ENCODE assay signal across 1 cellular context in the genomic region with DNA sequence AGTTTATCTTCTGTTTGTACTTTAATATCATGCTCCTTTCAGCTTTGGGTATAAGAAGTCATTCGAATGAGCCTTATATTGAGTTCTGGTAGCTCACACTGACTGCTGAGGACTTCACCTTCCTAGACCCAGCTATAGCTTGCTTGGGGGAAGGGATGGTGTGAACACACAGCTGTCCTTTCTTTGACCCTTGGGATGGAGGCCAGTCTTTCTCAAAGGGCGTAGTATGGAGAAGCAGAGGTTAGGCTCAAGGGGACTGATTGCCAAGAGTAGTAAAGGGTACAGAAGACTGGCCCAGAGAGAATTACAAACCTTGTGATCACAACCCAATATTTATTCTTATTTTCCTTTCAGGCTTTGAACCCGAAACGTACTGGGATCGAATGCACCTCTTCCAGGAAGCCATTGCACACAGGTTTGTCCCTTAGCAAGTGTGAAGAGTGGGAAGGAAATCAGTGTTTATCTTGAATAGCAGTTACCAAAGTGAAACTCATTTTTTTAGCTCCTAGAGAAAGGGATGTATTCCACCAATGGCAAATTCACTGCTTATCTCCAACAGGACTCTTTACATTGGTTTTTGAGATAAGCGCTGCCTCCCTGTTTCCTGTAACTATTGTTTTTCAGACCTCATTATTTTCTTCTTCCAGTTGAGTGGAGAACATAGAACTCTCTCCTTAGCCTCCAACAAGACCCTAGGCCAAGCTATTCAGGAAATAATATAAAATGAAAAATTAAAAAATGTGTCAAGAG.
A peak's percentile ranks its signal among the peaks of the same experiment; 100 is the strongest.
TF ChIP-seq lines count a peak whose summit lies in the region.

No MANE protein-coding gene starts in this region.

TF ChIP-seq in K562, 482 proteins besides CTCF, POLR2A, EP300 and RAD21 (continued from another document):
- TF ChIP-seq RBFOX2 (IDR thresholded peaks at IDR 0.05; ENCODE audit: low read depth, low read length) = no peak
- no peak for TF ChIP-seq GTF2B (IDR thresholded peaks at IDR 0.05; ENCODE audit: extremely low read depth, insufficient read length)
- peak; percentile 55 for TF ChIP-seq MTA2 (IDR thresholded peaks at IDR 0.05; ENCODE audit: low read depth)
- 0 out of 2 replicates have a peak, but pooled peaks have one; percentile 4 for TF ChIP-seq NFE2 (IDR thresholded peaks at IDR 0.05; ENCODE audit: low read depth)
- TF ChIP-seq ARID2 (IDR thresholded peaks at IDR 0.05) = no peak
- TF ChIP-seq EWSR1 (IDR thresholded peaks at IDR 0.05; ENCODE audit: borderline replicate concordance, low read depth, partially characterized antibody) = no peak
- TF ChIP-seq MAFK (IDR thresholded peaks at IDR 0.05; ENCODE audit: low read length) = no peak
- no peak for TF ChIP-seq TAF9B (IDR thresholded peaks at IDR 0.05; ENCODE audit: partially characterized antibody)
- no peak for TF ChIP-seq THRAP3 (IDR thresholded peaks at IDR 0.05; ENCODE audit: borderline replicate concordance)
- no peak for TF ChIP-seq ZNF224 (CRISPR knock-in tag; IDR thresholded peaks at IDR 0.05)
- TF ChIP-seq SIN3A (IDR thresholded peaks at IDR 0.05; ENCODE audit: borderline replicate concordance in 2 of 2, control insufficient read depth in 1 of 2, low read depth in 2 of 2, low read length in 2 of 2) = no peak
- 0 out of 4 replicates have a peak, but pooled peaks of 1 of the 2 experiments have one; percentile 48 for TF ChIP-seq ARNT (IDR thresholded peaks at IDR 0.05)
- TF ChIP-seq ZNF57 (CRISPR knock-in tag; IDR thresholded peaks at IDR 0.05) = no peak
- TF ChIP-seq, protein P1, sequence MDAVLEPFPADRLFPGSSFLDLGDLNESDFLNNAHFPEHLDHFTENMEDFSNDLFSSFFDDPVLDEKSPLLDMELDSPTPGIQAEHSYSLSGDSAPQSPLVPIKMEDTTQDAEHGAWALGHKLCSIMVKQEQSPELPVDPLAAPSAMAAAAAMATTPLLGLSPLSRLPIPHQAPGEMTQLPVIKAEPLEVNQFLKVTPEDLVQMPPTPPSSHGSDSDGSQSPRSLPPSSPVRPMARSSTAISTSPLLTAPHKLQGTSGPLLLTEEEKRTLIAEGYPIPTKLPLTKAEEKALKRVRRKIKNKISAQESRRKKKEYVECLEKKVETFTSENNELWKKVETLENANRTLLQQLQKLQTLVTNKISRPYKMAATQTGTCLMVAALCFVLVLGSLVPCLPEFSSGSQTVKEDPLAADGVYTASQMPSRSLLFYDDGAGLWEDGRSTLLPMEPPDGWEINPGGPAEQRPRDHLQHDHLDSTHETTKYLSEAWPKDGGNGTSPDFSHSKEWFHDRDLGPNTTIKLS (IDR thresholded peaks at IDR 0.05; ENCODE audit: borderline replicate concordance, low read depth) = no peak
- no peak for TF ChIP-seq ZNF696 (CRISPR knock-in tag; conservative IDR thresholded peaks at IDR 0.05)
- TF ChIP-seq ZNF717 (CRISPR knock-in tag; IDR thresholded peaks at IDR 0.05) = no peak
- TF ChIP-seq KDM2B (CRISPR knock-in tag; IDR thresholded peaks at IDR 0.05) = no peak
- TF ChIP-seq, protein P2, sequence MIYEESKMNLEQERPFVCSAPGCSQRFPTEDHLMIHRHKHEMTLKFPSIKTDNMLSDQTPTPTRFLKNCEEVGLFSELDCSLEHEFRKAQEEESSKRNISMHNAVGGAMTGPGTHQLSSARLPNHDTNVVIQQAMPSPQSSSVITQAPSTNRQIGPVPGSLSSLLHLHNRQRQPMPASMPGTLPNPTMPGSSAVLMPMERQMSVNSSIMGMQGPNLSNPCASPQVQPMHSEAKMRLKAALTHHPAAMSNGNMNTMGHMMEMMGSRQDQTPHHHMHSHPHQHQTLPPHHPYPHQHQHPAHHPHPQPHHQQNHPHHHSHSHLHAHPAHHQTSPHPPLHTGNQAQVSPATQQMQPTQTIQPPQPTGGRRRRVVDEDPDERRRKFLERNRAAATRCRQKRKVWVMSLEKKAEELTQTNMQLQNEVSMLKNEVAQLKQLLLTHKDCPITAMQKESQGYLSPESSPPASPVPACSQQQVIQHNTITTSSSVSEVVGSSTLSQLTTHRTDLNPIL (CRISPR knock-in tag; IDR thresholded peaks at IDR 0.05) = no peak
- no peak for TF ChIP-seq MEIS2 (IDR thresholded peaks at IDR 0.05; ENCODE audit: partially characterized antibody)
- TF ChIP-seq TRIM28 (IDR thresholded peaks at IDR 0.05) = no peak
- TF ChIP-seq NFIC (IDR thresholded peaks at IDR 0.05) = peak; percentile 66
- TF ChIP-seq NFIX (CRISPR knock-in tag; IDR thresholded peaks at IDR 0.05; ENCODE audit: low read depth) = no peak
- no peak for TF ChIP-seq CREB1 (IDR thresholded peaks at IDR 0.05)
- no peak for TF ChIP-seq CREB1 (CRISPR knock-in tag; IDR thresholded peaks at IDR 0.05)
- TF ChIP-seq FUS (optimal IDR thresholded peaks at IDR 0.05; ENCODE audit: low read depth, low read length) = no peak
- no peak for TF ChIP-seq RFX5 (IDR thresholded peaks at IDR 0.05; ENCODE audit: low read depth, low read length)
